ENCODE assay signal across 8 cellular contexts in the genomic region with DNA sequence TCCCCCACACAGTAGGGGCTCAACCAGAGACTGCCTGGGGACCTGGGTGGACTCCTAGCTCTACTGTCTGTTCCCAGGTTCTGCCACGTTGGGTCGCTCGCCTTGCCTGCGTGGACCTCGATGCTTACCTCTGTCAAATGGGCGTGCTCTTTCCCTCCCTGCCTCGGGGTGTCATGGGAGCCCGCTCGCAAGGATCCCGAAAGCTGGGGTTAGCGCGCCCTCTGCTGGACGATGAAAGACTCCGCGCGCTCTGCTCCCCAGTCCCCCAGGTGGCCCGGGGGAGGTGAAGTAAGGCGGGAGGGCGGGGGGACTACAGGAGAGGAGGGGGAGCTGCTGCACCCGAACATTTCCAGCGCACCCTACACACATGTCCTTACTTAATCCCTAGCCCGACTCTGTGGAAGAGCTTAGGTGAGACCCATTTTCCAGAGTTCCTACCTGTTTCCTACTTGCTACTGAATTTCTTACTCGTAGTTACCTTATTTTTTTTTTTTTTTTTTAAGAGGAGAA. TPM values are rescaled to one million over a fixed set of nuclear protein-coding genes. Genes with fewer than 3 reads are reported as not detected.
DNase-seq lines count a peak whose midpoint lies in the region; ATAC-seq and TF ChIP-seq lines count a peak whose summit lies in the region.

No MANE protein-coding gene starts in this region.

- POLR2A ChIA-PET in GM10248 (lab: Yijun Ruan, JAX) = interaction anchor here (0.6 kb wide), 1 partner anchor 46 kb away, joined by 3 read pairs; no protein-coding TSS in a partner anchor

- peak; percentile 92 for DNase-seq in GM10248 (ENCODE audit: extremely low spot score)
- DNase-seq in NCI-H345 (lab: John Stamatoyannopoulos, UW) = peak; percentile 70
- DNase-seq in activated CD4-positive, alpha-beta T cell treated with anti-CD3 and anti-CD28 coated beads for 4 hours = peak; percentile 68 to 75
- peak; percentile 78 for DNase-seq in cerebellum (ENCODE audit: low spot score)
- DNase-seq in left lobe of liver (ENCODE audit: low spot score) = peak; percentile 77
- DNase-seq in stimulated activated CD8-positive, alpha-beta memory T cell treated with anti-CD3 and anti-CD28 coated beads, Interleukin-12 subunit alpha, Interleukin-12 subunit beta, amount 100 ng/mL, for 1 hour (ENCODE audit: low read depth) = peak; percentile 65

- CTCF ChIA-PET in GM10248 (lab: Yijun Ruan, JAX) = interaction anchor here (0.6 to 24.6 kb wide), 19 partner anchors 10 to 1461 kb away, joined by 3 to 609 read pairs (median 6); no protein-coding TSS in a partner anchor

- ATAC-seq in HG02798 (IDR thresholded peaks at IDR 0.05; ENCODE audit: poor library complexity, unreplicated experiment) (peak; percentile 76), left lobe of liver (peak; percentile 97), HG02840 (IDR thresholded peaks at IDR 0.05; ENCODE audit: low FRiP score, unreplicated experiment) (no peak)

- peak; percentile 88 for TF ChIP-seq CTCF in GM10248 (IDR thresholded peaks at IDR 0.05; ENCODE audit: control extremely low read depth, extremely low read depth, low read depth, missing control alignments)

RNA-seq across cellular contexts. Expression of gene BSND, which starts 2.3 kb away (rescaled TPM):
- total RNA-seq in cerebellum (0.09 TPM), left lobe of liver (not detected)

RNA-seq across cellular contexts. Expression of gene TMEM61, which starts 16.0 kb away (rescaled TPM):
- total RNA-seq in cerebellum (1.2 TPM), left lobe of liver (not detected)

RNA-seq across cellular contexts. Expression of gene PCSK9, which starts 42.9 kb away (rescaled TPM):
- total RNA-seq in cerebellum (44.8 TPM), left lobe of liver (31.6 TPM)
